ENCODE assay signal across 18 cellular contexts in the genomic region with DNA sequence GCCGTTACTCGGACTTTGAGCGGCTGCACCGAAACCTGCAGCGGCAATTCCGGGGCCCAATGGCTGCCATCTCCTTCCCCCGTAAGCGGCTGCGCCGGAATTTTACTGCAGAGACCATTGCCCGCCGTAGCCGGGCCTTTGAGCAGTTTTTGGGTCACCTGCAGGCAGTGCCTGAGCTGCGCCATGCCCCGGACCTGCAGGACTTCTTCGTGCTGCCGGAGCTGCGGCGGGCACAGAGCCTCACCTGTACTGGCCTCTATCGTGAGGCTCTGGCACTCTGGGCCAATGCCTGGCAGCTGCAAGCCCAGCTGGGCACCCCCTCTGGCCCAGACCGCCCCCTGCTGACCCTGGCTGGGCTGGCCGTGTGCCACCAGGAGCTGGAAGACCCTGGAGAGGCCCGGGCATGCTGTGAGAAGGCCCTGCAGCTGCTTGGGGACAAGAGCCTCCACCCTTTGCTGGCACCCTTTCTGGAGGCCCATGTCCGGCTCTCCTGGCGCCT. TPM values are rescaled to one million over a fixed set of nuclear protein-coding genes. Genes with fewer than 3 reads are reported as not detected.
DNase-seq lines count a peak whose midpoint lies in the region; TF ChIP-seq lines count a peak whose summit lies in the region.
"Had no signal": no experiment of that assay in that cellular context is flagged by ENCODE, and none has a peak within 500 bp of the region (broad histone marks: within the 10 kb centered on the region; RNA-seq: fewer than 3 reads in every experiment).

No MANE protein-coding gene starts in this region.

- peaks cover 0 to 61% (median 49%) of the 10 kb centered on the region in 4 donors for H3K4me1 ChIP-seq in sigmoid colon

- no peak for TF ChIP-seq EP300 in sigmoid colon (IDR thresholded peaks at IDR 0.05)

- no peak overlapping the region for H3K4me3 Mint-ChIP-seq in dendritic cell treated with granulocyte-macrophage colony-stimulating factor and Interleukin-4, amounts not matched to agents 40 ng/mL and 50 ng/mL, for 4 days
- H3K4me3 Mint-ChIP-seq: activated naive CD4-positive, alpha-beta T cell treated with anti-CD3 and anti-CD28 coated beads, Interleukin-2, amount 10 ng/mL, durations not matched to agents 7 days and 5 days; brain; memory B cell had no signal

- intact Hi-C loops in dendritic cell treated with granulocyte-macrophage colony-stimulating factor and Interleukin-4, amounts not matched to agents 40 ng/mL and 50 ng/mL, for 4 days (cut with micrococcal nuclease) = no loop called here
- intact Hi-C loops in sigmoid colon (cut with DNase I) = no loop called here

- DNase-seq in sigmoid colon (no peak), GM13977 (ENCODE audit: low spot score) (no peak), iPS-NIHi11 (ENCODE audit: low spot score) (no peak)
- DNase-seq: activated CD4-positive, alpha-beta T cell treated with anti-CD3 and anti-CD28 coated beads for 4 hours; activated naive CD4-positive, alpha-beta T cell treated with anti-CD3 and anti-CD28 coated beads, Interleukin-2, amount 10 ng/mL, durations not matched to agents 7 days and 5 days; dermis blood vessel endothelial cell; erythroblast; GM23248; NCI-H1092; NCI-H2107; NCI-H69; SK-N-SH; stimulated activated CD4-positive, alpha-beta T cell treated with anti-CD3 and anti-CD28 coated beads, Interleukin-2, amount 100 ng/mL, for 24 hours had no signal

- peak overlapping the region; percentile 40 for H3K27ac Mint-ChIP-seq in dendritic cell treated with granulocyte-macrophage colony-stimulating factor and Interleukin-4, amounts not matched to agents 40 ng/mL and 50 ng/mL, for 4 days
- H3K27ac Mint-ChIP-seq: memory B cell had no signal

- H3K9me3 ChIP-seq in sigmoid colon = no peaks in the 10 kb centered on the region
- H3K9me3 ChIP-seq: SK-N-SH, suprapubic skin had no signal

- peaks cover 39% of the 10 kb centered on the region for H3K4me1 Mint-ChIP-seq in dendritic cell treated with granulocyte-macrophage colony-stimulating factor and Interleukin-4, amounts not matched to agents 40 ng/mL and 50 ng/mL, for 4 days (ENCODE audit: low read depth)
- H3K4me1 Mint-ChIP-seq: activated naive CD4-positive, alpha-beta T cell treated with anti-CD3 and anti-CD28 coated beads, Interleukin-2, amount 10 ng/mL, durations not matched to agents 7 days and 5 days had no signal

- H3K27ac ChIP-seq in sigmoid colon = peak overlapping the region in 3 of 4 donors; percentile 75 to 79 (median 76)
- H3K27ac ChIP-seq: GM23248, KMS-11, suprapubic skin had no signal

- H3K27me3 ChIP-seq in sigmoid colon = no peaks in the 10 kb centered on the region
- H3K27me3 ChIP-seq: suprapubic skin had no signal

- H3K4me3 ChIP-seq in sigmoid colon = no peak overlapping the region
- H3K4me3 ChIP-seq: GM23248, suprapubic skin had no signal

- no peak for TF ChIP-seq POLR2A in sigmoid colon (IDR thresholded peaks at IDR 0.05)

- 91 to 94% methylated on average over 25 of the region's 25 CpGs for WGBS in sigmoid colon, 2 donors

- H3K9me3 Mint-ChIP-seq in dendritic cell treated with granulocyte-macrophage colony-stimulating factor and Interleukin-4, amounts not matched to agents 40 ng/mL and 50 ng/mL, for 4 days = no peaks in the 10 kb centered on the region
- H3K9me3 Mint-ChIP-seq: activated naive CD4-positive, alpha-beta T cell treated with anti-CD3 and anti-CD28 coated beads, Interleukin-2, amount 10 ng/mL, durations not matched to agents 7 days and 5 days; brain; memory B cell had no signal

- no peak for TF ChIP-seq CTCF in sigmoid colon (IDR thresholded peaks at IDR 0.05)
- TF ChIP-seq CTCF in GM13977 (IDR thresholded peaks at IDR 0.05; ENCODE audit: extremely low read depth, insufficient read depth, missing control alignments) = no peak

- in situ Hi-C loops in GM13977 (cut with MboI; ENCODE audit: low pct_unique_long_range_greater_than_20kb, low sequenced_read_pairs, unreplicated experiment) = no loop called here

- H3K27me3 Mint-ChIP-seq in dendritic cell treated with granulocyte-macrophage colony-stimulating factor and Interleukin-4, amounts not matched to agents 40 ng/mL and 50 ng/mL, for 4 days = no peaks in the 10 kb centered on the region
- H3K27me3 Mint-ChIP-seq: activated naive CD4-positive, alpha-beta T cell treated with anti-CD3 and anti-CD28 coated beads, Interleukin-2, amount 10 ng/mL, durations not matched to agents 7 days and 5 days; brain; memory B cell had no signal

- peaks cover 20 to 72% (median 31%) of the 10 kb centered on the region in 4 donors for H3K36me3 ChIP-seq in sigmoid colon

- peaks cover 59% of the 10 kb centered on the region for H3K36me3 Mint-ChIP-seq in dendritic cell treated with granulocyte-macrophage colony-stimulating factor and Interleukin-4, amounts not matched to agents 40 ng/mL and 50 ng/mL, for 4 days (ENCODE audit: low read depth)

RNA-seq across cellular contexts. Expression of a gene that starts 7.2 kb away (rescaled TPM):
- total RNA-seq in sigmoid colon = 10 to 100 TPM; 46.7 to 82.5 (median 52.2) TPM
- polyA plus RNA-seq in sigmoid colon = 10 to 100 TPM; 10.4 to 16.8 (median 15.2) TPM

RNA-seq across cellular contexts. Expression of a gene that starts 13.6 kb away (rescaled TPM):
- total RNA-seq in sigmoid colon = 1 to 10 TPM in 1 of 4 donors, under 1 TPM in 1, not detected in 2; 0.95 to 1.6 TPM
- 10 to 100 TPM in 2 of 3 donors, 1 to 10 TPM in 1; 2.9 to 15.6 (median 10.2) TPM for polyA plus RNA-seq in sigmoid colon
- total RNA-seq: dermis blood vessel endothelial cell, GM23248 had no signal

RNA-seq across cellular contexts. Expression of a gene that starts 16.4 kb away (rescaled TPM):
- 10 to 100 TPM; 28.5 to 42.5 (median 35.0) TPM for total RNA-seq in sigmoid colon
- polyA plus RNA-seq in sigmoid colon = 100 to 1,000 TPM in 1 of 3 donors, 10 to 100 TPM in 2; 51.0 to 131 (median 80.5) TPM

RNA-seq across cellular contexts. Expression of a gene that starts 16.7 kb away (rescaled TPM):
- total RNA-seq in sigmoid colon = 1 to 10 TPM; 1.7 to 3.5 (median 2.9) TPM
- 1 to 10 TPM; 2.4 to 3.5 (median 2.5) TPM for polyA plus RNA-seq in sigmoid colon

RNA-seq across cellular contexts. Expression of a gene that starts 28.3 kb away (rescaled TPM):
- total RNA-seq in sigmoid colon = 1 to 10 TPM in 1 of 4 donors, not detected in 3; 3.3 TPM
- 10 to 100 TPM; 12.6 to 90.3 (median 29.6) TPM for polyA plus RNA-seq in sigmoid colon
